ENCODE assay signal across 24 cellular contexts in genomic region chr6:27619436-27619835, GRCh38.
DNase-seq lines count a peak whose midpoint lies in the region; ATAC-seq, FAIRE-seq and TF ChIP-seq lines count a peak whose summit lies in the region.
"Had no signal": no experiment of that assay in that cellular context is flagged by ENCODE, and none has a peak within 500 bp of the region (broad histone marks: within the 10 kb centered on the region; RNA-seq: fewer than 3 reads in every experiment).

No MANE protein-coding gene starts in this region.

- no TSS peak for BruUV-seq in HCT116 (replicated peaks; lab: Mats Ljungman, UMichigan)
- no TSS peak for BruUV-seq in K562 (replicated peaks; lab: Mats Ljungman, UMichigan)

- H3K79me2 ChIP-seq in HCT116 (ENCODE audit: insufficient read depth, low read length), result no peaks in the 10 kb centered on the region
- H3K79me2 ChIP-seq in K562 (ENCODE audit: control insufficient read depth, insufficient read depth, low read length), result no peaks in the 10 kb centered on the region

- H3K9me3 Mint-ChIP-seq in nephron progenitor cell, result no peaks in the 10 kb centered on the region
- H3K9me3 Mint-ChIP-seq in progenitor cell of endocrine pancreas (ENCODE audit: low read depth), result no peaks in the 10 kb centered on the region
- H3K9me3 Mint-ChIP-seq in WTC11, result no peaks in the 10 kb centered on the region
- H3K9me3 Mint-ChIP-seq: CD4-positive, alpha-beta T cell; CD8-positive, alpha-beta T cell had no signal

- in situ Hi-C loops in K562 (cut with MboI), result no loop called here

- TF ChIP-seq CTCF in HCT116 (IDR thresholded peaks at IDR 0.05 in 2 of 3, conservative IDR thresholded peaks at IDR 0.05 in 1 of 3; ENCODE audit: borderline replicate concordance in 1 of 3, insufficient read depth in 1 of 3, low read depth in 2 of 3, low read length in 2 of 3) (no peak), K562 (IDR thresholded peaks at IDR 0.05 in 2 of 3, conservative IDR thresholded peaks at IDR 0.05 in 1 of 3; ENCODE audit: insufficient read depth in 2 of 3, low read depth in 1 of 3, low read length in 3 of 3) (no peak), nephron progenitor cell (IDR thresholded peaks at IDR 0.05) (no peak), progenitor cell of endocrine pancreas (IDR thresholded peaks at IDR 0.05; ENCODE audit: unreplicated experiment) (no peak), WTC11 (IDR thresholded peaks at IDR 0.05) (no peak)

- H3K9me2 ChIP-seq in HCT116 (ENCODE audit: insufficient read depth), result no peaks in the 10 kb centered on the region

- RAD21 ChIA-PET in HCT116 (lab: Charles Lee; ENCODE audit: low non-redundant PET in 1 of 2, low total read pairs in 2 of 2, uncharacterized antibody in 2 of 2, unreplicated experiment in 2 of 2), result no interaction called here

- H3K27me3 ChIP-seq in HCT116 (ENCODE audit: insufficient read depth, low read length) (no peaks in the 10 kb centered on the region), K562 (ENCODE audit: control insufficient read depth in 2 of 2, insufficient read depth in 2 of 2, low read length in 2 of 2) (no peaks in the 10 kb centered on the region)

- H3K4me2 ChIP-seq in HCT116 (ENCODE audit: low read length) (no peak overlapping the region), K562 (ENCODE audit: insufficient read depth, low read length) (no peak overlapping the region)
- H3K4me2 ChIP-seq: A549; BLaER1 treated with 17β-estradiol and CSF1 and Interleukin-3, amounts not matched to agents 10 nM and 100 nM had no signal

- H3K9ac ChIP-seq in HCT116 (ENCODE audit: low read length) (no peak overlapping the region), K562 (ENCODE audit: insufficient read depth in 1 of 2, low read depth in 2 of 2, low read length in 2 of 2) (no peak overlapping the region)
- H3K9ac ChIP-seq: BLaER1 treated with 17β-estradiol and CSF1 and Interleukin-3, amounts not matched to agents 10 nM and 100 nM had no signal

- TF ChIP-seq RAD21 in HCT116 (IDR thresholded peaks at IDR 0.05; ENCODE audit: low read depth), result no peak
- no peak for TF ChIP-seq RAD21 in K562 (CRISPR knock-in tag; conservative IDR thresholded peaks at IDR 0.05 in 1 of 2, IDR thresholded peaks at IDR 0.05 in 1 of 2)

- no peak for TF ChIP-seq EP300 in K562 (IDR thresholded peaks at IDR 0.05; ENCODE audit: low read length)

- POLR2A ChIA-PET in HCT116 (lab: Charles Lee), result interaction anchor here (0.8 kb wide), 1 partner anchor 180 kb away, joined by 3 read pairs; no protein-coding TSS in a partner anchor
- POLR2A ChIA-PET in K562 (lab: Yijun Ruan, JAX), result interaction anchor here (0.6 to 1.4 kb wide), 4 partner anchors 10 to 59 kb away, joined by 3 to 7 read pairs (median 3); no protein-coding TSS in a partner anchor
- POLR2A ChIA-PET in WTC11 (lab: Charles Lee), result no interaction called here

- H2AFZ ChIP-seq in HCT116 (ENCODE audit: low read depth, low read length, poor library complexity, severe bottlenecking), result peak overlapping the region; percentile 99
- no peak overlapping the region for H2AFZ ChIP-seq in K562 (ENCODE audit: low read depth, low read length)

- H3K4me1 ChIP-seq in HCT116 (ENCODE audit: control insufficient read depth in 1 of 2, insufficient read depth in 2 of 2, low read length in 2 of 2) (peaks cover 4 to 19% of the 10 kb centered on the region in 2 experiments; a peak in 2 of 4 replicates), K562 (replicated peaks in 1 of 2; ENCODE audit: control insufficient read depth in 2 of 2, insufficient read depth in 2 of 2, low read length in 2 of 2) (peaks cover 5 to 20% of the 10 kb centered on the region in 2 experiments; a peak in 4 of 5 replicates)
- H3K4me1 ChIP-seq: BLaER1 treated with 17β-estradiol and CSF1 and Interleukin-3, amounts not matched to agents 10 nM and 100 nM had no signal

- H3K4me3 Mint-ChIP-seq in nephron progenitor cell (peak overlapping the region; percentile 1), progenitor cell of endocrine pancreas (ENCODE audit: low read depth) (no peak overlapping the region), WTC11 (no peak overlapping the region)
- H3K4me3 Mint-ChIP-seq: B cell; CD4-positive, alpha-beta T cell; CD8-positive, alpha-beta T cell had no signal

- TF ChIP-seq POLR2A in HCT116 (IDR thresholded peaks at IDR 0.05; ENCODE audit: borderline replicate concordance, extremely low read depth, insufficient read depth, insufficient read length) (no peak), K562 (conservative IDR thresholded peaks at IDR 0.05) (no peak)

- H4K20me1 ChIP-seq in HCT116 (ENCODE audit: insufficient read depth) (no peaks in the 10 kb centered on the region), K562 (replicated peaks; ENCODE audit: control insufficient read depth, insufficient read depth, low read length) (no peaks in the 10 kb centered on the region)
- H4K20me1 ChIP-seq: BLaER1 treated with 17β-estradiol and CSF1 and Interleukin-3, amounts not matched to agents 10 nM and 100 nM had no signal

- intact Hi-C loops in HCT116 (cut with micrococcal nuclease) (loop anchor here (5.0 to 10.0 kb wide), 2 partner anchors 133 to 275 kb away; a partner anchor contains a TSS), K562 (cut with micrococcal nuclease) (no loop called here)

- H3K27ac Mint-ChIP-seq in nephron progenitor cell, result no peak overlapping the region
- H3K27ac Mint-ChIP-seq in progenitor cell of endocrine pancreas, result peak overlapping the region; percentile 88
- H3K27ac Mint-ChIP-seq in WTC11, result no peak overlapping the region
- H3K27ac Mint-ChIP-seq: B cell; CD4-positive, alpha-beta T cell; CD8-positive, alpha-beta T cell had no signal

- no peaks in the 10 kb centered on the region for H3K9me1 ChIP-seq in K562 (ENCODE audit: control insufficient read depth, insufficient read depth, low read length)

- H3K9me3 ChIP-seq in HCT116 (ENCODE audit: control insufficient read depth in 1 of 2, insufficient read depth in 1 of 2, low read depth in 1 of 2, low read length in 2 of 2) (no peaks in the 10 kb centered on the region), K562 (replicated peaks; ENCODE audit: control insufficient read depth, insufficient read depth, low read depth, low read length) (no peaks in the 10 kb centered on the region)
- H3K9me3 ChIP-seq: A549, Caco-2 had no signal

- DNase-seq in HCT116 (ENCODE audit: low read depth, low spot score) (no peak), K562 (ENCODE audit: extremely low read depth in 1 of 4, low spot score in 3 of 4) (no peak), nephron progenitor cell (no peak), progenitor cell of endocrine pancreas (ENCODE audit: low spot score, unreplicated experiment) (no peak), cerebellar nuclear complex (lab: John Stamatoyannopoulos, UW) (no peak), WTC11 (ENCODE audit: low spot score) (no peak), NCI-H526 treated with DMSO at 0.1 percent for 48 hours (lab: John Stamatoyannopoulos, UW) (no peak), superior temporal gyrus (ENCODE audit: extremely low spot score) (no peak)
- DNase-seq: AML-193; Caco-2; Calu3; CD4-positive, alpha-beta T cell; CD8-positive, alpha-beta T cell; DMS79 treated with DMSO at 0.1 percent for 48 hours; GF-D8 had no signal

- H3K36me3 Mint-ChIP-seq in nephron progenitor cell (ENCODE audit: low read depth) (no peaks in the 10 kb centered on the region), progenitor cell of endocrine pancreas (ENCODE audit: insufficient read depth) (no peaks in the 10 kb centered on the region), WTC11 (no peaks in the 10 kb centered on the region)
- H3K36me3 Mint-ChIP-seq: CD8-positive, alpha-beta T cell had no signal

- FAIRE-seq in K562 (lab: Jason Lieb, UNC), result no peak
- FAIRE-seq: A549, D721Med, G401.6, GM12891, GM19239 had no signal

- H3K4me3 ChIP-seq in HCT116 (replicated peaks in 1 of 2; ENCODE audit: low read depth in 1 of 2, low read length in 2 of 2) (no peak overlapping the region), K562 (no peak overlapping the region)
- H3K4me3 ChIP-seq: A549; BLaER1 treated with 17β-estradiol and CSF1 and Interleukin-3, amounts not matched to agents 10 nM and 100 nM had no signal

- 61% methylated on average over 4 of the region's 4 CpGs for WGBS in K562 (ENCODE audit: insufficient coverage, low coverage, missing lambda C conversion rate)

- H3K36me3 ChIP-seq in HCT116 (ENCODE audit: control insufficient read depth in 1 of 2, insufficient read depth in 2 of 2, low read length in 2 of 2) (no peaks in the 10 kb centered on the region), K562 (ENCODE audit: control insufficient read depth, insufficient read depth, low read length) (no peaks in the 10 kb centered on the region)
- H3K36me3 ChIP-seq: BLaER1 treated with 17β-estradiol and CSF1 and Interleukin-3, amounts not matched to agents 10 nM and 100 nM had no signal

- H3K27me3 Mint-ChIP-seq in nephron progenitor cell (ENCODE audit: low read depth, poor library complexity) (peaks cover 40% of the 10 kb centered on the region), progenitor cell of endocrine pancreas (peaks cover 4% of the 10 kb centered on the region), WTC11 (ENCODE audit: low read depth) (peaks cover 6% of the 10 kb centered on the region)

- ATAC-seq in HCT116 (no peak), K562 (no peak), WTC11 (no peak)
- ATAC-seq: A549; CD8-positive, alpha-beta T cell had no signal

- CTCF ChIA-PET in HCT116 (lab: Charles Lee), result interaction anchor here (3.1 kb wide), 1 partner anchor 11 kb away, joined by 18 read pairs; no protein-coding TSS in a partner anchor
- CTCF ChIA-PET in K562 (lab: Yijun Ruan, JAX; ENCODE audit: low intra/inter-chr PET ratio), result no interaction called here
- CTCF ChIA-PET in WTC11 (lab: Charles Lee), result interaction anchor here (0.8 to 3.2 kb wide), 4 partner anchors 10 to 133 kb away, joined by 3 to 34 read pairs (median 7); no protein-coding TSS in a partner anchor

- H3K4me1 Mint-ChIP-seq in nephron progenitor cell, result peaks cover 33% of the 10 kb centered on the region
- H3K4me1 Mint-ChIP-seq in progenitor cell of endocrine pancreas (ENCODE audit: low read depth), result peaks cover 17% of the 10 kb centered on the region
- peaks cover 13% of the 10 kb centered on the region for H3K4me1 Mint-ChIP-seq in WTC11

- H3K27ac ChIP-seq in HCT116 (ENCODE audit: low read depth, low read length) (no peak overlapping the region), K562 (ENCODE audit: extremely low read depth, low read depth, low read length) (no peak overlapping the region)
- H3K27ac ChIP-seq: 22Rv1; A549; BLaER1 treated with 17β-estradiol and CSF1 and Interleukin-3, amounts not matched to agents 10 nM and 100 nM; C4-2B had no signal

TF ChIP-seq in HCT116, 20 proteins besides CTCF, POLR2A, EP300 and RAD21 (continues in another document):
- TF ChIP-seq SP1 (IDR thresholded peaks at IDR 0.05; ENCODE audit: low read depth), result no peak
- no peak for TF ChIP-seq YY1 (IDR thresholded peaks at IDR 0.05; ENCODE audit: extremely low read depth, insufficient replicate concordance, low read depth, low read length)

TF ChIP-seq in K562, 482 proteins besides CTCF, POLR2A, EP300 and RAD21 (continues in another document):
- TF ChIP-seq GABPB2 (CRISPR knock-in tag; conservative IDR thresholded peaks at IDR 0.05) (no peak), RBFOX2 (IDR thresholded peaks at IDR 0.05; ENCODE audit: low read depth, low read length) (no peak), NFIX (CRISPR knock-in tag; IDR thresholded peaks at IDR 0.05; ENCODE audit: low read depth) (no peak)

TF ChIP-seq in WTC11, 78 proteins besides CTCF, POLR2A, EP300 and RAD21:
- TF ChIP-seq ZNF396 (CRISPR knock-in tag; IDR thresholded peaks at IDR 0.05; ENCODE audit: borderline replicate concordance), result no peak
- no peak for TF ChIP-seq GABPB1 (CRISPR knock-in tag; IDR thresholded peaks at IDR 0.05)
